In the genomic region with DNA sequence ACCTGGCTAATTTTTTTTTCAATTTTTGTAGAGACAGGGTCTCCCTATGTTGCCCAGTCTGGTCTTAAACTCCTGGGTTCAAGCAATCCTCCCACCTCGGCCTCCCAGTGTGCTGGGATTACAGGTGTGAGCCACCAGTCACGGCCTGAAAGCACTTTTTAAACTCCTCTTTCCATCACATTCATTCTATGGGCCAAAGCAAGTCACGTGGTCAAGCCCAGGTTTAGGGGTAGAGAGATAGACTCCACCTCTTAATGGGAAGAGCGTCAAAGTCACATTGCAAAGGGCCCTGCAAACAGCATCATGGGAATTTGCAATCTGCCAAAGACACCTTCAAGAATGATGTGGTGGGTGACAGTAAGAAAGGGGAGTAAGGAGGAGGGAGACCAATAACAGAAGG, we compare ENCODE assay signal across 10 cellular contexts. TPM values are rescaled to one million over a fixed set of nuclear protein-coding genes. Genes with fewer than 3 reads are reported as not detected.
"Had no signal": no experiment of that assay in that cellular context is flagged by ENCODE, and none has a peak within 500 bp of the region (broad histone marks: within the 10 kb centered on the region; RNA-seq: fewer than 3 reads in every experiment).

No MANE protein-coding gene starts in this region.

- H3K9me3 ChIP-seq: HAP-1 had no signal

- ATAC-seq: HCT116 had no signal

- H3K4me3 ChIP-seq: HAP-1 had no signal

- H3K4me1 ChIP-seq: HAP-1 had no signal

- DNase-seq: GOT3, H7, HFFc6, IMR-90, KBM-7 had no signal

- H3K36me3 ChIP-seq: HAP-1 had no signal

- H3K27ac ChIP-seq: HL-60 had no signal

RNA-seq across cellular contexts. Expression of a gene that starts 7.1 kb away (rescaled TPM):
- total RNA-seq: H4, HFFc6, HT1080, IMR-90 had no signal
- polyA plus RNA-seq: IMR-90 had no signal

RNA-seq across cellular contexts. Expression of a gene that starts 31.8 kb away (rescaled TPM):
- total RNA-seq: HT1080 had no signal

RNA-seq across cellular contexts. Expression of a gene that starts 43.0 kb away (rescaled TPM):
- total RNA-seq: H4, HT1080 had no signal
